8 cellular contexts compared by ENCODE assay signal in the genomic region with DNA sequence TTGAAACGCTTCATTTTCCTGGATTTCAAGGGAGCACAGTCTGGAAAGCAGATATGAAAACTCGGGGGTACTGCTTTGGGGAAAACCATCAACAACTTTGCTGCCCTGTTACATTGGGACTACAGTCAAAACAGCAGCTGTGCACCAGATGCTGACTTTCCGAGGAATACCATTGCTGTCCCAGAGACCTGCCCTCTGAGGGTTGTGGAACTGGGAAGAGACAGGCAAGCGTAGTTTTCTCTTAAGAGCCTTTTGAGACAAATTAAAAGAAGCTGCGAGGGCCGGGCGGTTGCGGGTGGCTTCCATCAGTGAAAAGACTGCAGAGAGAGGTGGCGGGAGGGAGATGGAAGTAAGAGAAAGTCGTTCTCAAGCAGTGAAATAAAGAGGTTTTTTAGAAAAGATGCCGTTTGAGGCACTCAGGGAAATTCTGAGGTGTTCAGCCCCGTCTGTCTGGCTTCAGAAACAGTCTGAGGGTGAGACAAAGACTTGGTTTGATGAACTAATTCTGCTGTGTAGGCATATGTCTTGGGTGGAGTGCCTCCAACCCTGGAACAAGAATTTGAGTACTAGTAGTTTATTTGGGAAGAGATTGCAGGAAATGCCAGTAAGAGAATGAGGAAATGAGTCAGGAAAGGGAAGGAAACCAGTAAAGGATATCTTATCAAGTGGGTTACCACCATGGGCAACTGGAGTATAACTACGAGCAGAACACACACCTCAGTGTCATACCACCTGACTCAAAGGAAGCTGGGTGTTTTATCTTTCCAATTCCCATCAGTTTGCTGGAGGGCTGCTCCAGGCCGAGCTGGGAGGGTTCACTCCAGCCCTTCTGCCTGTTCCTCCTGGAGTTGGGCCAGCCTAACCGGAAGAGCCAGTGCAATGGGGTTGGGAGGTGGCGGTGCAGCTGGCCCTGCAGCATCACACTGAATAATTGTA.
DNase-seq lines count a peak whose midpoint lies in the region; ATAC-seq, FAIRE-seq and TF ChIP-seq lines count a peak whose summit lies in the region.

No MANE protein-coding gene starts in this region.

- peaks cover 57 to 98% (median 96%) of the 10 kb centered on the region in 4 donors for H3K4me1 Mint-ChIP-seq in naive thymus-derived CD8-positive, alpha-beta T cell

- peaks cover 29 to 98% (median 52%) of the 10 kb centered on the region in 3 donors for H3K36me3 Mint-ChIP-seq in naive thymus-derived CD8-positive, alpha-beta T cell

- FAIRE-seq in endothelial cell of umbilical vein (lab: Jason Lieb, UNC) = peak; percentile 96

- H4K20me1 ChIP-seq in endothelial cell of umbilical vein (replicated peaks; ENCODE audit: control insufficient read depth, extremely low read depth, insufficient read depth, low read length) = no peaks in the 10 kb centered on the region

- dilution Hi-C loops in endothelial cell of umbilical vein (cut with MboI; ENCODE audit: extremely low pct_ligation_motif_present, low sequenced_read_pairs) = no loop called here

- H3K9me3 ChIP-seq in endothelial cell of umbilical vein (replicated peaks; ENCODE audit: control insufficient read depth, insufficient read depth, low read length) = no peaks in the 10 kb centered on the region

- CTCF ChIA-PET in endothelial cell of umbilical vein (lab: Charles Lee) = interaction anchor here (0.7 to 3.8 kb wide), 20 partner anchors 10 to 639 kb away, joined by 3 to 26 read pairs (median 6); a partner anchor contains a TSS

- H3K36me3 ChIP-seq in endothelial cell of umbilical vein (ENCODE audit: control insufficient read depth in 2 of 2, extremely low read depth in 1 of 2, insufficient read depth in 2 of 2, low read length in 2 of 2) = peaks cover 23 to 56% of the 10 kb centered on the region in 2 experiments

- no peaks in the 10 kb centered on the region for H3K9me1 ChIP-seq in endothelial cell of umbilical vein (replicated peaks; ENCODE audit: control insufficient read depth, extremely low read depth, insufficient read depth, low read length)

- H3K4me3 Mint-ChIP-seq in naive thymus-derived CD8-positive, alpha-beta T cell = peak overlapping the region; percentile 31 to 94 (median 68)

- peak; percentile 52 to 66 for ATAC-seq in naive thymus-derived CD8-positive, alpha-beta T cell
- ATAC-seq in HG02870 (IDR thresholded peaks at IDR 0.05; ENCODE audit: unreplicated experiment) = no peak

- peak overlapping the region; percentile 98 for H3K27ac ChIP-seq in endothelial cell of umbilical vein (ENCODE audit: insufficient read depth, low read depth, low read length)

- H3K27me3 Mint-ChIP-seq in naive thymus-derived CD8-positive, alpha-beta T cell = no peaks in the 10 kb centered on the region

- peak overlapping the region; percentile 90 for H3K9ac ChIP-seq in endothelial cell of umbilical vein (replicated peaks; ENCODE audit: extremely low read depth, insufficient read depth, low read length)

- TSS peak; percentile 96 for BruUV-seq in endothelial cell of umbilical vein (replicated peaks; lab: Mats Ljungman, UMichigan)

- H3K4me3 ChIP-seq in AG09309 (ENCODE audit: control insufficient read depth, low read depth, low read length) (no peak overlapping the region; the same call in 1 of the 2 replicates), endothelial cell of umbilical vein (replicated peaks in 1 of 3; ENCODE audit: insufficient read depth in 1 of 3, low read depth in 1 of 3, low read length in 3 of 3) (no peak overlapping the region)

- TF ChIP-seq CTCF in AG09309 (IDR thresholded peaks at IDR 0.05; ENCODE audit: control insufficient read depth, insufficient read depth, low read depth, low read length, missing control alignments) (no peak), endothelial cell of umbilical vein (IDR thresholded peaks at IDR 0.05; ENCODE audit: extremely low read depth in 1 of 2, insufficient read depth in 1 of 2, low read depth in 1 of 2, low read length in 2 of 2) (no peak)

- peaks cover 0 to 2% (median 0%) of the 10 kb centered on the region in 9 donors for H3K9me3 Mint-ChIP-seq in naive thymus-derived CD8-positive, alpha-beta T cell

- no peaks in the 10 kb centered on the region for H3K27me3 ChIP-seq in endothelial cell of umbilical vein (ENCODE audit: control insufficient read depth in 2 of 2, insufficient read depth in 2 of 2, low read length in 2 of 2)

- peak overlapping the region; percentile 56 for H3K4me2 ChIP-seq in endothelial cell of umbilical vein (ENCODE audit: insufficient read depth, low read length)

- H3K27ac Mint-ChIP-seq in naive thymus-derived CD8-positive, alpha-beta T cell = peak overlapping the region; percentile 75 to 100 (median 91)

- no peak overlapping the region for H2AFZ ChIP-seq in endothelial cell of umbilical vein (ENCODE audit: low read depth, low read length)

- peak; percentile 45 for DNase-seq in AG09309 (ENCODE audit: low read depth)
- DNase-seq in NCI-H226 = peak; percentile 66
- peak; percentile 99 for DNase-seq in endothelial cell of umbilical vein (ENCODE audit: low read depth, low spot score)
- no peak for DNase-seq in naive thymus-derived CD8-positive, alpha-beta T cell
- DNase-seq in activated CD4-positive, CD25-positive, alpha-beta regulatory T cell treated with anti-CD3 and anti-CD28 coated beads, Interleukin-2, amount 50 U/mL, for 72 hours = no peak
- DNase-seq in NCI-H2107 (lab: John Stamatoyannopoulos, UW) = no peak
- DNase-seq in activated gamma-delta T cell (lab: John Stamatoyannopoulos, UW) = no peak

- POLR2A ChIA-PET in endothelial cell of umbilical vein (lab: Charles Lee) = interaction anchor here (0.7 to 1.4 kb wide), 9 partner anchors 10 to 339 kb away, joined by 3 to 8 read pairs (median 6); a partner anchor contains a TSS
- POLR2A ChIA-PET in naive thymus-derived CD8-positive, alpha-beta T cell (lab: Charles Lee) = interaction anchor here (0.8 to 6.6 kb wide), 14 partner anchors 8 to 482 kb away, joined by 3 to 48 read pairs (median 8); no protein-coding TSS in a partner anchor

- peak; percentile 87 for TF ChIP-seq POLR2A in endothelial cell of umbilical vein (IDR thresholded peaks at IDR 0.05; ENCODE audit: low read depth, low read length)

- H3K79me2 ChIP-seq in endothelial cell of umbilical vein (ENCODE audit: control insufficient read depth, insufficient read depth, low read length) = peaks cover 69% of the 10 kb centered on the region

- intact Hi-C loops in endothelial cell of umbilical vein (cut with micrococcal nuclease) = loop anchor here (1.0 to 2.0 kb wide), 10 partner anchors 8 to 392 kb away; a partner anchor contains a TSS

- H3K4me1 ChIP-seq in endothelial cell of umbilical vein (ENCODE audit: control insufficient read depth, extremely low read depth, insufficient read depth, low read length) = peaks cover 92% of the 10 kb centered on the region

TF ChIP-seq in endothelial cell of umbilical vein, 7 proteins besides CTCF, POLR2A, EP300 and RAD21:
- peak; percentile 6 for TF ChIP-seq MYC (IDR thresholded peaks at IDR 0.05; ENCODE audit: low read depth, low read length)
- TF ChIP-seq FOS (IDR thresholded peaks at IDR 0.05; ENCODE audit: borderline replicate concordance, insufficient read depth, low read length) = peak; percentile 96
- TF ChIP-seq EZH2 (IDR thresholded peaks at IDR 0.05; ENCODE audit: borderline replicate concordance, low read depth, low read length, severe bottlenecking) = no peak
- TF ChIP-seq, protein P1, sequence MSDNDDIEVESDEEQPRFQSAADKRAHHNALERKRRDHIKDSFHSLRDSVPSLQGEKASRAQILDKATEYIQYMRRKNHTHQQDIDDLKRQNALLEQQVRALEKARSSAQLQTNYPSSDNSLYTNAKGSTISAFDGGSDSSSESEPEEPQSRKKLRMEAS (IDR thresholded peaks at IDR 0.05; ENCODE audit: insufficient read depth, insufficient read length) = no peak
- peak; percentile 99 for TF ChIP-seq POLR2AphosphoS5 (IDR thresholded peaks at IDR 0.05; ENCODE audit: insufficient read depth, low read depth, low read length)
- peak; percentile 99 for TF ChIP-seq GATA2 (IDR thresholded peaks at IDR 0.05; ENCODE audit: insufficient read depth, insufficient read length, low read depth, low read length)
- TF ChIP-seq JUN (IDR thresholded peaks at IDR 0.05; ENCODE audit: borderline replicate concordance, insufficient read depth, insufficient read length, low read depth) = peak; percentile 96
TF ChIP-seq in endothelial cell of umbilical vein: peak in this region for 5.

Comparison
In these comparisons a context has a peak if more than half of its experiments do, and no peak if none do; other contexts are left out.
1. DNase-seq: peak in AG09309 (single experiment), NCI-H226 (single experiment) and endothelial cell of umbilical vein (single experiment); none in naive thymus-derived CD8-positive, alpha-beta T cell (0 of 10), activated CD4-positive, CD25-positive, alpha-beta regulatory T cell treated with anti-CD3 and anti-CD28 coated beads, Interleukin-2, amount 50 U/mL, for 72 hours (single experiment), NCI-H2107 (single experiment) and activated gamma-delta T cell (single experiment).